ENCODE assay signal across 6 cellular contexts in genomic region chr10:63069318-63069717, GRCh38.
"Had no signal": no experiment of that assay in that cellular context is flagged by ENCODE, and none has a peak within 500 bp of the region (broad histone marks: within the 10 kb centered on the region; RNA-seq: fewer than 3 reads in every experiment).

No MANE protein-coding gene starts in this region.

- H2AFZ ChIP-seq: GM23338 had no signal

- H3K9me3 Mint-ChIP-seq: GM23338, H9 had no signal

- H3K4me3 Mint-ChIP-seq: GM23338, H9, IgD-negative memory B cell had no signal

- H3K4me2 ChIP-seq: GM23338 had no signal

- H3K4me1 Mint-ChIP-seq: IgD-negative memory B cell had no signal

- DNase-seq: H9, HCEC 1CT, KBM-7 had no signal

- ATAC-seq: GM23338, HepG2 had no signal

- H3K36me3 Mint-ChIP-seq: IgD-negative memory B cell had no signal

- H3K4me3 ChIP-seq: GM23338 had no signal

- H3K27ac Mint-ChIP-seq: GM23338, H9, IgD-negative memory B cell had no signal
